Comparison of ENCODE assay signal across 19 cellular contexts in genomic region chr5:81558188-81558587, GRCh38.
"Had no signal": no experiment of that assay in that cellular context is flagged by ENCODE, and none has a peak within 500 bp of the region (broad histone marks: within the 10 kb centered on the region; RNA-seq: fewer than 3 reads in every experiment).

No MANE protein-coding gene starts in this region.

- H3K27ac ChIP-seq: coronary artery, dorsolateral prefrontal cortex, heart right ventricle, neutrophil, spleen, stomach, thoracic aorta, transverse colon had no signal

- H3K36me3 ChIP-seq: heart right ventricle, neutrophil, spleen, stomach, thoracic aorta, transverse colon had no signal

- H3K4me3 ChIP-seq: coronary artery, dorsolateral prefrontal cortex, heart right ventricle, spleen, stomach, thoracic aorta, transverse colon had no signal

- H3K4me3 Mint-ChIP-seq: naive thymus-derived CD4-positive, alpha-beta T cell had no signal

- H3K9me3 ChIP-seq: heart right ventricle, neutrophil, spleen, stomach, thoracic aorta, transverse colon had no signal

- DNase-seq: dorsolateral prefrontal cortex; effector CD8-positive, alpha-beta T cell; heart right ventricle; hypothalamus; kidney glomerular epithelial cell; naive thymus-derived CD4-positive, alpha-beta T cell; spleen; stimulated activated CD4-positive, alpha-beta T cell treated with anti-CD3 and anti-CD28 coated beads, Interleukin-15, amount 100 ng/mL, for 24 hours; stimulated activated CD4-positive, alpha-beta T cell treated with anti-CD3 and anti-CD28 coated beads, Interleukin-2, amount 100 ng/mL, for 24 hours; stimulated activated CD4-positive, alpha-beta T cell treated with anti-CD3 and anti-CD28 coated beads, Interleukin-4, amount 100 ng/mL, for 4 hours; stimulated activated naive CD4-positive, alpha-beta T cell; stomach; substantia nigra; transverse colon had no signal

- H3K27me3 ChIP-seq: dorsolateral prefrontal cortex, heart right ventricle, neutrophil, spleen, stomach, transverse colon had no signal

- ATAC-seq: esophagus mucosa; heart right ventricle; naive thymus-derived CD4-positive, alpha-beta T cell; sciatic nerve had no signal

- H3K27me3 Mint-ChIP-seq: naive thymus-derived CD4-positive, alpha-beta T cell had no signal
